Comparison of ENCODE assay signal across 9 cellular contexts in genomic region chr12:40336573-40337199, GRCh38.
DNase-seq lines count a peak whose midpoint lies in the region; ATAC-seq and TF ChIP-seq lines count a peak whose summit lies in the region.
"Had no signal": no experiment of that assay in that cellular context is flagged by ENCODE, and none has a peak within 500 bp of the region (broad histone marks: within the 10 kb centered on the region; RNA-seq: fewer than 3 reads in every experiment).

No MANE protein-coding gene starts in this region.

- H3K4me3 ChIP-seq in BE2C (ENCODE audit: low read depth, low read length) (no peak overlapping the region), stomach smooth muscle (ENCODE audit: low read length in 2 of 2) (peak overlapping the region; percentile 13 to 17)

- H3K27ac Mint-ChIP-seq in endothelial cell (ENCODE audit: unreplicated experiment), result no peak overlapping the region
- no peak overlapping the region for H3K27ac Mint-ChIP-seq in T-helper 2 cell treated with Interferon-gamma antibody and Interleukin-4, amounts not matched to agents 5 μg/mL and 100 μg/mL, for 36 hours
- no peak overlapping the region for H3K27ac Mint-ChIP-seq in stimulated activated naive CD8-positive, alpha-beta T cell treated with anti-CD3 and anti-CD28 coated beads, Interleukin-15, amount 100 ng/mL, for 72 hours
- H3K27ac Mint-ChIP-seq: stimulated activated naive CD8-positive, alpha-beta T cell treated with anti-CD3 and anti-CD28 coated beads, Interleukin-15, Interleukin-2, amounts not matched to agents 100 ng/mL and 50 ng/mL, for 24 hours had no signal

- H3K4me1 Mint-ChIP-seq in endothelial cell (ENCODE audit: unreplicated experiment), result no peaks in the 10 kb centered on the region
- H3K4me1 Mint-ChIP-seq in T-helper 2 cell treated with Interferon-gamma antibody and Interleukin-4, amounts not matched to agents 5 μg/mL and 100 μg/mL, for 36 hours (ENCODE audit: low read depth), result no peaks in the 10 kb centered on the region
- H3K4me1 Mint-ChIP-seq in stimulated activated naive CD8-positive, alpha-beta T cell treated with anti-CD3 and anti-CD28 coated beads, Interleukin-15, amount 100 ng/mL, for 72 hours, result no peaks in the 10 kb centered on the region

- H3K9me3 Mint-ChIP-seq in endothelial cell (ENCODE audit: unreplicated experiment), result no peaks in the 10 kb centered on the region
- no peaks in the 10 kb centered on the region for H3K9me3 Mint-ChIP-seq in T-helper 2 cell treated with Interferon-gamma antibody and Interleukin-4, amounts not matched to agents 5 μg/mL and 100 μg/mL, for 36 hours
- H3K9me3 Mint-ChIP-seq in stimulated activated naive CD8-positive, alpha-beta T cell treated with anti-CD3 and anti-CD28 coated beads, Interleukin-15, amount 100 ng/mL, for 72 hours, result peaks cover 0 to 4% of the 10 kb centered on the region in 2 donors

- H3K9me3 ChIP-seq in BE2C, result no peaks in the 10 kb centered on the region
- no peaks in the 10 kb centered on the region for H3K9me3 ChIP-seq in stomach smooth muscle (ENCODE audit: control insufficient read depth in 2 of 2, low read length in 2 of 2)

- no peaks in the 10 kb centered on the region for H3K36me3 Mint-ChIP-seq in endothelial cell (ENCODE audit: low read depth, unreplicated experiment)
- no peaks in the 10 kb centered on the region for H3K36me3 Mint-ChIP-seq in T-helper 2 cell treated with Interferon-gamma antibody and Interleukin-4, amounts not matched to agents 5 μg/mL and 100 μg/mL, for 36 hours (ENCODE audit: low read depth)

- no peak overlapping the region for H3K4me3 Mint-ChIP-seq in endothelial cell (ENCODE audit: unreplicated experiment)
- no peak overlapping the region for H3K4me3 Mint-ChIP-seq in T-helper 2 cell treated with Interferon-gamma antibody and Interleukin-4, amounts not matched to agents 5 μg/mL and 100 μg/mL, for 36 hours
- no peak overlapping the region for H3K4me3 Mint-ChIP-seq in stimulated activated naive CD8-positive, alpha-beta T cell treated with anti-CD3 and anti-CD28 coated beads, Interleukin-15, amount 100 ng/mL, for 72 hours
- H3K4me3 Mint-ChIP-seq: stimulated activated naive CD8-positive, alpha-beta T cell treated with anti-CD3 and anti-CD28 coated beads, Interleukin-15, Interleukin-2, amounts not matched to agents 100 ng/mL and 50 ng/mL, for 24 hours had no signal

- H3K9ac ChIP-seq in stomach smooth muscle (ENCODE audit: low read length in 2 of 2), result peak overlapping the region in 1 of 2 donors; percentile 2

- DNase-seq in BE2C (no peak), NCI-H345 (lab: John Stamatoyannopoulos, UW) (peak; percentile 36), endothelial cell (ENCODE audit: low spot score) (no peak), middle frontal gyrus (ENCODE audit: extremely low spot score, low spot score) (no peak)
- DNase-seq in T-helper 2 cell treated with Interferon-gamma antibody and Interleukin-4, amounts not matched to agents 5 μg/mL and 100 μg/mL, for 36 hours (ENCODE audit: low spot score), result no peak
- DNase-seq in stimulated activated naive CD8-positive, alpha-beta T cell treated with anti-CD3 and anti-CD28 coated beads, Interleukin-15, amount 100 ng/mL, for 72 hours, result no peak

- no peaks in the 10 kb centered on the region for H3K27me3 Mint-ChIP-seq in endothelial cell (ENCODE audit: unreplicated experiment)
- H3K27me3 Mint-ChIP-seq in T-helper 2 cell treated with Interferon-gamma antibody and Interleukin-4, amounts not matched to agents 5 μg/mL and 100 μg/mL, for 36 hours (ENCODE audit: low read depth), result no peaks in the 10 kb centered on the region
- H3K27me3 Mint-ChIP-seq in stimulated activated naive CD8-positive, alpha-beta T cell treated with anti-CD3 and anti-CD28 coated beads, Interleukin-15, amount 100 ng/mL, for 72 hours, result no peaks in the 10 kb centered on the region
- H3K27me3 Mint-ChIP-seq: stimulated activated naive CD8-positive, alpha-beta T cell treated with anti-CD3 and anti-CD28 coated beads, Interleukin-15, Interleukin-2, amounts not matched to agents 100 ng/mL and 50 ng/mL, for 24 hours had no signal

- H3K27me3 ChIP-seq in BE2C, result no peaks in the 10 kb centered on the region
- H3K27me3 ChIP-seq in stomach smooth muscle (ENCODE audit: control insufficient read depth in 1 of 2, insufficient read depth in 2 of 2, low read length in 2 of 2), result no peaks in the 10 kb centered on the region

- ATAC-seq in GM21423 (IDR thresholded peaks at IDR 0.05; ENCODE audit: unreplicated experiment), result peak; percentile 55
- ATAC-seq in stimulated activated naive CD8-positive, alpha-beta T cell treated with anti-CD3 and anti-CD28 coated beads, Interleukin-15, amount 100 ng/mL, for 72 hours, result no peak

- H3K27ac ChIP-seq in stomach smooth muscle (ENCODE audit: low read length), result no peak overlapping the region

- peak; percentile 45 for TF ChIP-seq CTCF in BE2C (IDR thresholded peaks at IDR 0.05; ENCODE audit: low read depth, low read length)
- TF ChIP-seq CTCF in endothelial cell (IDR thresholded peaks at IDR 0.05; ENCODE audit: unreplicated experiment), result peak; percentile 65

- H3K36me3 ChIP-seq in BE2C, result no peaks in the 10 kb centered on the region
- H3K36me3 ChIP-seq in stomach smooth muscle (ENCODE audit: control insufficient read depth in 2 of 2, insufficient read depth in 2 of 2, low read length in 2 of 2), result peaks cover 10 to 12% of the 10 kb centered on the region in 2 donors

- no peaks in the 10 kb centered on the region for H3K4me1 ChIP-seq in BE2C
- peaks cover 6% of the 10 kb centered on the region for H3K4me1 ChIP-seq in stomach smooth muscle (ENCODE audit: control insufficient read depth, insufficient read depth, low read length)
